ENCODE assay signal across 9 cellular contexts in the genomic region with DNA sequence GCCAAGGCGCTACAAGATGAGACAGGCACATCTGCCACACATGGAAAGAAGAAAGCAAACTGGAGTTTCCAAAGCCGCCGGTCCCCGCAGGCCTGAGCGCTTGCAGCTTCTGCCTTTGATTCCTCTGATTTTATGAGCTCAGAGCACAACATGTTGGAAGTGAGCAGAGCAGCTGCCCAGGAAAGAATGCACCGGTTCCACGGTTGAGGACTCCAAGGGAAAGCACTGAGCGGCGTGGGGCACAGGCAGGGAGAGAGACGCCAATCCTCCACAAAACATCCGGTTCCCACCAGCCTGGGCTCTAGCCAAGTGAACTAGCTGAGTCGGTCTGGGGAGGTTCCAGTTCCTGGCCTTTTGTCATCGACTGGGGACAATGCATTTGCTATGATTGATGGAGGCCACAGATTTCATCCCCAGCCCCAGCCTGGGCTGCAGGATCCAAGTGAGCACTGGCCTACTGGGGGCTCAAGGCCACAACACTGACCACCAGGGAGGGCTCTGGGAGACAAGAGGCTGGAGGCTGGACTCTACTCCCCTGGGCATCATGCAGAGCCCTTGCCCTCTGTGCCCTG.
DNase-seq lines count a peak whose midpoint lies in the region; ATAC-seq and TF ChIP-seq lines count a peak whose summit lies in the region.
"Had no signal": no experiment of that assay in that cellular context is flagged by ENCODE, and none has a peak within 500 bp of the region (broad histone marks: within the 10 kb centered on the region; RNA-seq: fewer than 3 reads in every experiment).

No MANE protein-coding gene starts in this region.

- intact Hi-C loops in left lung (cut with DNase I), result loop anchor here in 1 of 2 donors (10.0 kb wide), 1 partner anchor 138 kb away; no protein-coding TSS in a partner anchor

- peak overlapping the region; percentile 45 to 51 for H3K9ac ChIP-seq in stomach smooth muscle (ENCODE audit: low read length in 2 of 2)

- H3K36me3 ChIP-seq in left lung, result no peaks in the 10 kb centered on the region
- no peaks in the 10 kb centered on the region for H3K36me3 ChIP-seq in stomach smooth muscle (ENCODE audit: control insufficient read depth in 2 of 2, insufficient read depth in 2 of 2, low read length in 2 of 2)

- H3K4me1 ChIP-seq in left lung (peaks cover 13 to 42% of the 10 kb centered on the region in 2 donors), stomach smooth muscle (ENCODE audit: control insufficient read depth, insufficient read depth, low read length) (peaks cover 40% of the 10 kb centered on the region)

- peak overlapping the region; percentile 57 for H3K27ac ChIP-seq in cingulate gyrus (ENCODE audit: low read depth, low read length)
- peak overlapping the region; percentile 44 to 63 for H3K27ac ChIP-seq in left lung
- H3K27ac ChIP-seq in stomach smooth muscle (ENCODE audit: low read length), result peak overlapping the region; percentile 67

- H3K27me3 ChIP-seq in left lung (no peaks in the 10 kb centered on the region), stomach smooth muscle (ENCODE audit: control insufficient read depth in 1 of 2, insufficient read depth in 2 of 2, low read length in 2 of 2) (no peaks in the 10 kb centered on the region)

- peak; percentile 51 for ATAC-seq in left lung
- ATAC-seq in GM21529 (IDR thresholded peaks at IDR 0.05; ENCODE audit: unreplicated experiment), result no peak
- no peak for ATAC-seq in HG03571 (IDR thresholded peaks at IDR 0.05; ENCODE audit: unreplicated experiment)

- no peak for TF ChIP-seq CTCF in left lung (IDR thresholded peaks at IDR 0.05)

- no peak overlapping the region for H3K4me3 ChIP-seq in left lung
- H3K4me3 ChIP-seq in stomach smooth muscle (ENCODE audit: low read length in 2 of 2), result peak overlapping the region; percentile 25 to 54

- H3K9me3 ChIP-seq in left lung (peaks cover 0 to 4% of the 10 kb centered on the region in 2 donors), stomach smooth muscle (ENCODE audit: control insufficient read depth in 2 of 2, low read length in 2 of 2) (no peaks in the 10 kb centered on the region)

- DNase-seq in HT-29 (ENCODE audit: low spot score), result peak; percentile 86
- peak in 1 of 2 donors; percentile 71 for DNase-seq in left lung
- DNase-seq in stimulated activated CD4-positive, alpha-beta T cell treated with anti-CD3 and anti-CD28 coated beads, Interleukin-12 subunit alpha, Interleukin-12 subunit beta, amount 100 ng/mL, for 4 hours, result no peak
- no peak for DNase-seq in AML-193 (lab: John Stamatoyannopoulos, UW)
- DNase-seq: activated CD4-positive, alpha-beta T cell treated with anti-CD3 and anti-CD28 coated beads for 4 hours had no signal

Comparison
In these comparisons a context has a peak if more than half of its experiments do, and no peak if none do; other contexts are left out.
1. H3K4me3 ChIP-seq: peak in stomach smooth muscle (2 of 2); none in left lung (0 of 2).
2. Peak in every context shown above with its lines, with median percentiles within 50 percentile points of each other: H3K27ac ChIP-seq.